13 cellular contexts compared by ENCODE assay signal in genomic region chr1:95096218-95096841, GRCh38. TPM values are rescaled to one million over a fixed set of nuclear protein-coding genes. Genes with fewer than 3 reads are reported as not detected.
DNase-seq lines count a peak whose midpoint lies in the region; ATAC-seq and TF ChIP-seq lines count a peak whose summit lies in the region.
"Had no signal": no experiment of that assay in that cellular context is flagged by ENCODE, and none has a peak within 500 bp of the region (broad histone marks: within the 10 kb centered on the region; RNA-seq: fewer than 3 reads in every experiment).

No MANE protein-coding gene starts in this region.

- H3K9me3 ChIP-seq in gastroesophageal sphincter, result no peaks in the 10 kb centered on the region

- WGBS in gastroesophageal sphincter (ENCODE audit: low coverage in 1 of 2), 2 donors, result 84% methylated on average over 5 to 6 of the region's 6 CpGs

- TF ChIP-seq CTCF in gastroesophageal sphincter (IDR thresholded peaks at IDR 0.05) (no peak), foreskin keratinocyte (conservative IDR thresholded peaks at IDR 0.05) (no peak)

- DNase-seq in Right ventricle myocardium superior (no peak), foreskin keratinocyte (no peak)
- DNase-seq in activated CD8-positive, alpha-beta memory T cell treated with anti-CD3 and anti-CD28 coated beads, Interleukin-2, amount 50 U/mL, for 48 hours, result no peak
- DNase-seq: activated CD4-positive, alpha-beta T cell treated with anti-CD3 and anti-CD28 coated beads, Interleukin-2, amount 50 U/mL, for 48 hours; NCI-H748 treated with DMSO at 0.1 percent for 48 hours had no signal

- H3K4me1 ChIP-seq in gastroesophageal sphincter, result no peaks in the 10 kb centered on the region
- H3K4me1 ChIP-seq in foreskin keratinocyte, result no peaks in the 10 kb centered on the region
- H3K4me1 ChIP-seq: BLaER1, parathyroid adenoma had no signal

- H3K27me3 ChIP-seq in gastroesophageal sphincter (no peaks in the 10 kb centered on the region), foreskin keratinocyte (peaks cover 3% of the 10 kb centered on the region)
- H3K27me3 ChIP-seq: BLaER1 had no signal

- no peak for TF ChIP-seq EP300 in gastroesophageal sphincter (IDR thresholded peaks at IDR 0.05)

- no peaks in the 10 kb centered on the region for H3K36me3 ChIP-seq in gastroesophageal sphincter
- H3K36me3 ChIP-seq: BLaER1 had no signal

- intact Hi-C loops in Right ventricle myocardium superior (cut with DNase I), result no loop called here

- no peak overlapping the region for H3K27ac ChIP-seq in gastroesophageal sphincter
- H3K27ac ChIP-seq in foreskin keratinocyte, result no peak overlapping the region
- H3K27ac ChIP-seq: BLaER1, parathyroid adenoma had no signal

- ATAC-seq in GM18505 (IDR thresholded peaks at IDR 0.05; ENCODE audit: unreplicated experiment), result peak; percentile 5
- ATAC-seq in GM21526 (IDR thresholded peaks at IDR 0.05; ENCODE audit: low FRiP score, unreplicated experiment), result peak; percentile 39
- ATAC-seq in HG03432 (IDR thresholded peaks at IDR 0.05; ENCODE audit: unreplicated experiment), result peak; percentile 36
- peak; percentile 66 for ATAC-seq in gastroesophageal sphincter
- no peak for ATAC-seq in Right ventricle myocardium superior (ENCODE audit: poor library complexity)
- no peak for ATAC-seq in foreskin keratinocyte
- no peak for ATAC-seq in SK-N-SH treated with all-trans-retinoic acid at 6 μM for 48 hours
- ATAC-seq: activated naive CD4-positive, alpha-beta T cell treated with anti-CD3 and anti-CD28 coated beads, Interleukin-2, amount 50 U/mL, for 72 hours had no signal

- TF ChIP-seq POLR2A in GM18505 (IDR thresholded peaks at IDR 0.05; ENCODE audit: borderline replicate concordance, extremely low read depth, insufficient read depth, insufficient read length) (no peak), gastroesophageal sphincter (IDR thresholded peaks at IDR 0.05) (no peak)

- no peak overlapping the region for H3K4me3 ChIP-seq in gastroesophageal sphincter
- H3K4me3 ChIP-seq: BLaER1 had no signal

TF ChIP-seq in SK-N-SH treated with all-trans-retinoic acid at 6 μM for 48 hours, 23 proteins besides CTCF, POLR2A, EP300 and RAD21:
- TF ChIP-seq, protein P1, sequence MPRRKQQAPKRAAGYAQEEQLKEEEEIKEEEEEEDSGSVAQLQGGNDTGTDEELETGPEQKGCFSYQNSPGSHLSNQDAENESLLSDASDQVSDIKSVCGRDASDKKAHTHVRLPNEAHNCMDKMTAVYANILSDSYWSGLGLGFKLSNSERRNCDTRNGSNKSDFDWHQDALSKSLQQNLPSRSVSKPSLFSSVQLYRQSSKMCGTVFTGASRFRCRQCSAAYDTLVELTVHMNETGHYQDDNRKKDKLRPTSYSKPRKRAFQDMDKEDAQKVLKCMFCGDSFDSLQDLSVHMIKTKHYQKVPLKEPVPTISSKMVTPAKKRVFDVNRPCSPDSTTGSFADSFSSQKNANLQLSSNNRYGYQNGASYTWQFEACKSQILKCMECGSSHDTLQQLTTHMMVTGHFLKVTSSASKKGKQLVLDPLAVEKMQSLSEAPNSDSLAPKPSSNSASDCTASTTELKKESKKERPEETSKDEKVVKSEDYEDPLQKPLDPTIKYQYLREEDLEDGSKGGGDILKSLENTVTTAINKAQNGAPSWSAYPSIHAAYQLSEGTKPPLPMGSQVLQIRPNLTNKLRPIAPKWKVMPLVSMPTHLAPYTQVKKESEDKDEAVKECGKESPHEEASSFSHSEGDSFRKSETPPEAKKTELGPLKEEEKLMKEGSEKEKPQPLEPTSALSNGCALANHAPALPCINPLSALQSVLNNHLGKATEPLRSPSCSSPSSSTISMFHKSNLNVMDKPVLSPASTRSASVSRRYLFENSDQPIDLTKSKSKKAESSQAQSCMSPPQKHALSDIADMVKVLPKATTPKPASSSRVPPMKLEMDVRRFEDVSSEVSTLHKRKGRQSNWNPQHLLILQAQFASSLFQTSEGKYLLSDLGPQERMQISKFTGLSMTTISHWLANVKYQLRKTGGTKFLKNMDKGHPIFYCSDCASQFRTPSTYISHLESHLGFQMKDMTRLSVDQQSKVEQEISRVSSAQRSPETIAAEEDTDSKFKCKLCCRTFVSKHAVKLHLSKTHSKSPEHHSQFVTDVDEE (CRISPR knock-in tag; IDR thresholded peaks at IDR 0.05), result no peak
- TF ChIP-seq PATZ1 (CRISPR knock-in tag; IDR thresholded peaks at IDR 0.05; ENCODE audit: borderline replicate concordance) (no peak), CSDC2 (CRISPR knock-in tag; IDR thresholded peaks at IDR 0.05) (no peak)

RNA-seq across cellular contexts. Expression of gene TLCD4, which starts 20.8 kb away (rescaled TPM):
- total RNA-seq in gastroesophageal sphincter (10 to 100 TPM; 15.3 to 19.5 (median 17.8) TPM), Right ventricle myocardium superior (47.7 TPM), foreskin keratinocyte (0.10 and 0.11 TPM in 2 replicates)
- polyA plus RNA-seq in foreskin keratinocyte, result 0.01 and 0.16 TPM in 2 replicates

RNA-seq across cellular contexts. Expression of gene ALG14, which starts 23.6 kb away (rescaled TPM):
- total RNA-seq in gastroesophageal sphincter, result 1 to 10 TPM in 1 of 4 donors, under 1 TPM in 3; 0.62 to 1.2 (median 0.79) TPM
- total RNA-seq in Right ventricle myocardium superior, result 2.9 TPM
- 4.8 and 5.4 TPM in 2 replicates for total RNA-seq in foreskin keratinocyte
- 3.9 and 6.8 TPM in 2 replicates for polyA plus RNA-seq in foreskin keratinocyte

Comparison
In these comparisons a context has a peak if more than half of its experiments do, and no peak if none do; other contexts are left out.
1. ATAC-seq: peak in GM18505 (single experiment), GM21526 (single experiment), HG03432 (single experiment) and gastroesophageal sphincter (single experiment); none in Right ventricle myocardium superior (single experiment), foreskin keratinocyte (single experiment) and SK-N-SH treated with all-trans-retinoic acid at 6 μM for 48 hours (single experiment).
2. RNA of gene TLCD4, which starts 20.8 kb away (total RNA-seq): 47.7 TPM in Right ventricle myocardium superior (single experiment) and 15.3 to 19.5 TPM in gastroesophageal sphincter; 0.10 to 0.11 TPM in foreskin keratinocyte; every median in the first group is over 10 times any median in the second.